Comparison of ENCODE assay signal across 13 cellular contexts in the genomic region with DNA sequence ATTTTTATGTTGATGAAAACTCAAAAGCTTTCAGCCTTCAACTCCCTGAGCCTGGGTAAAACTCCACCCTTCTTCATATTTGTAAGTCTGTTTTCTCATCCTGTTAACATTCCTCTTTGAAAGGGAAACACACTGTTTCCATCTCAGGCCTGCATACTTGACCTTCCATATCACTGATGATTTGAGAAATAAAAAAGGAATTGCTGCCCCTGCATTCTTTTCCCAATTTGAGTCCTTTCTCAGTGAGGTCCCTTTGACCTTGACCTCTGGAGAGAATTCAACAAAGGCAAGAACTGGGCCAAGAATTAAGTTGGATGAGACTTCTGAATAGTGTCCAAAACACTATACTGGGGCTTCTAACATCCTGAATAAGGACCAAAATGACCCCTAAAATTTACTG.
DNase-seq lines count a peak whose midpoint lies in the region; ATAC-seq and TF ChIP-seq lines count a peak whose summit lies in the region.
"Had no signal": no experiment of that assay in that cellular context is flagged by ENCODE, and none has a peak within 500 bp of the region (broad histone marks: within the 10 kb centered on the region; RNA-seq: fewer than 3 reads in every experiment).

No MANE protein-coding gene starts in this region.

- H3K4me3 Mint-ChIP-seq in neural progenitor cell, result peak overlapping the region; percentile 41
- H3K4me3 Mint-ChIP-seq: activated naive CD8-positive, alpha-beta T cell; endodermal cell had no signal

- H3K36me3 ChIP-seq in A673 (ENCODE audit: insufficient read depth, low read length, poor library complexity, severe bottlenecking), result no peaks in the 10 kb centered on the region
- no peaks in the 10 kb centered on the region for H3K36me3 ChIP-seq in ascending aorta
- no peaks in the 10 kb centered on the region for H3K36me3 ChIP-seq in neural progenitor cell

- no peak overlapping the region for H3K4me3 ChIP-seq in A673 (ENCODE audit: low read depth, low read length, poor library complexity, severe bottlenecking)
- peak overlapping the region in 1 of 2 donors; percentile 50 for H3K4me3 ChIP-seq in ascending aorta
- no peak overlapping the region for H3K4me3 ChIP-seq in neural progenitor cell
- H3K4me3 ChIP-seq: A549 had no signal

- peaks cover 28% of the 10 kb centered on the region for H3K4me1 Mint-ChIP-seq in neural progenitor cell

- POLR2A ChIA-PET in A673 (lab: Charles Lee; ENCODE audit: low non-redundant PET), result interaction anchor here (0.6 kb wide), 1 partner anchor 830 kb away, joined by 3 read pairs; no protein-coding TSS in a partner anchor

- no peaks in the 10 kb centered on the region for H3K9me3 Mint-ChIP-seq in neural progenitor cell
- H3K9me3 Mint-ChIP-seq: endodermal cell had no signal

- peak overlapping the region; percentile 54 for H3K27ac Mint-ChIP-seq in neural progenitor cell
- H3K27ac Mint-ChIP-seq: activated naive CD8-positive, alpha-beta T cell; endodermal cell had no signal

- BruUV-seq in A673 (replicated peaks; lab: Mats Ljungman, UMichigan), result no TSS peak

- H3K27me3 ChIP-seq in A673 (replicated peaks; ENCODE audit: insufficient read depth, low read depth, low read length, poor library complexity), result no peaks in the 10 kb centered on the region
- H3K27me3 ChIP-seq in ascending aorta, result no peaks in the 10 kb centered on the region
- H3K27me3 ChIP-seq in neural progenitor cell, result no peaks in the 10 kb centered on the region

- H3K9me3 ChIP-seq in A673 (ENCODE audit: low read depth, low read length, poor library complexity, severe bottlenecking) (no peaks in the 10 kb centered on the region), ascending aorta (no peaks in the 10 kb centered on the region), neural progenitor cell (ENCODE audit: low read depth) (no peaks in the 10 kb centered on the region)
- H3K9me3 ChIP-seq: A549 had no signal

- DNase-seq in A673 (ENCODE audit: low spot score) (no peak), ascending aorta (ENCODE audit: low spot score in 2 of 2) (no peak), globus pallidus (ENCODE audit: low spot score) (peak; percentile 8), neural progenitor cell (ENCODE audit: low spot score) (no peak), NCI-H226 (no peak), D341Med (ENCODE audit: low spot score) (no peak)
- DNase-seq in effector CD8-positive, alpha-beta T cell (lab: John Stamatoyannopoulos, UW), result no peak
- DNase-seq: endodermal cell, T-helper 2 cell had no signal

- ATAC-seq in GM18502 (IDR thresholded peaks at IDR 0.05; ENCODE audit: poor library complexity, unreplicated experiment), result no peak
- ATAC-seq: A549, Panc1 had no signal

- H4K20me1 ChIP-seq in neural progenitor cell (ENCODE audit: low read depth), result no peaks in the 10 kb centered on the region

- no peak overlapping the region for H3K9ac ChIP-seq in neural progenitor cell

- H3K27ac ChIP-seq in A673 (ENCODE audit: low read depth, low read length, poor library complexity, severe bottlenecking) (peak overlapping the region; percentile 44), ascending aorta (peak overlapping the region; percentile 75 to 77), neural progenitor cell (no peak overlapping the region)
- H3K27ac ChIP-seq: A549 had no signal

- peaks cover 10% of the 10 kb centered on the region for H3K4me1 ChIP-seq in A673 (ENCODE audit: insufficient read depth, low read length, poor library complexity, severe bottlenecking)
- H3K4me1 ChIP-seq in ascending aorta, result peaks cover 3 to 15% of the 10 kb centered on the region in 2 donors
- H3K4me1 ChIP-seq in neural progenitor cell, result no peaks in the 10 kb centered on the region
- H3K4me1 ChIP-seq: A549 had no signal

- no peak overlapping the region for H2AFZ ChIP-seq in neural progenitor cell (replicated peaks)

- H3K79me2 ChIP-seq in neural progenitor cell (ENCODE audit: low read depth), result no peaks in the 10 kb centered on the region

- H3K27me3 Mint-ChIP-seq in neural progenitor cell (ENCODE audit: insufficient read depth, low read depth), result no peaks in the 10 kb centered on the region
- H3K27me3 Mint-ChIP-seq: activated naive CD8-positive, alpha-beta T cell had no signal

- no peaks in the 10 kb centered on the region for H3F3A ChIP-seq in neural progenitor cell (ENCODE audit: low read depth)

- no peak overlapping the region for H3K4me2 ChIP-seq in neural progenitor cell
- H3K4me2 ChIP-seq: A549 had no signal

- TF ChIP-seq CTCF in A673 (conservative IDR thresholded peaks at IDR 0.05; ENCODE audit: low read depth, low read length) (no peak), ascending aorta (IDR thresholded peaks at IDR 0.05) (no peak), neural progenitor cell (IDR thresholded peaks at IDR 0.05) (no peak)

- intact Hi-C loops in A673 (cut with micrococcal nuclease; ENCODE audit: unreplicated experiment) (no loop called here), ascending aorta (cut with DNase I) (no loop called here)

- peaks cover 2% of the 10 kb centered on the region for H3K36me3 Mint-ChIP-seq in neural progenitor cell

- CTCF ChIA-PET in A673 (lab: Charles Lee), result no interaction called here
